1 cellular context compared by ENCODE assay signal in genomic region chr5:43039115-43039467, GRCh38.
TF ChIP-seq lines count a peak whose summit lies in the region.

No MANE protein-coding gene starts in this region.

TF ChIP-seq in endothelial cell of umbilical vein, 7 proteins besides CTCF, POLR2A, EP300 and RAD21 (continued from another document):
- TF ChIP-seq EZH2 (IDR thresholded peaks at IDR 0.05; ENCODE audit: borderline replicate concordance, low read depth, low read length, severe bottlenecking) = no peak
- TF ChIP-seq MAX (IDR thresholded peaks at IDR 0.05; ENCODE audit: insufficient read depth, insufficient read length) = no peak
- no peak for TF ChIP-seq POLR2AphosphoS5 (IDR thresholded peaks at IDR 0.05; ENCODE audit: insufficient read depth, low read depth, low read length)
- no peak for TF ChIP-seq MYC (IDR thresholded peaks at IDR 0.05; ENCODE audit: low read depth, low read length)
